Comparison of ENCODE assay signal across 20 cellular contexts in the genomic region with DNA sequence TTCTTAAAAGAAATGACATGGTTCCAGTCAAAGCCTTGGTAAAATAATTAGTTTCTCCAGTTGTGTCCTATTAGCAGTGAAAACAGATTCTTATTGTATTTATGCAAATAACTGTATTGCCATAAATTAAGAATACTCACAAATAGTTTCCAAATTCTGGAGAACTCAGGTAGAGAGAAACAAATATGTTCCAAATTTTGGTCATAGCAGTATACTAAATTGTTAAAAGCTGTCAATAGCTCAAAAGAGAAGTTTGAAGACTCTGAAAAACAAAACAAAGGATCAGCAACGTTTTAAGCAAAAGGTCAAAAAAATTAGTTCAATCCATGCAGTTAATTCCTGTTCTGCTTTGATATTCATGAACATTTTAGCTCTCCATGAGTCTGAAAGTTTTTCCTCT. TPM values are rescaled to one million over a fixed set of nuclear protein-coding genes. Genes with fewer than 3 reads are reported as not detected.
DNase-seq lines count a peak whose midpoint lies in the region; TF ChIP-seq lines count a peak whose summit lies in the region.
"Had no signal": no experiment of that assay in that cellular context is flagged by ENCODE, and none has a peak within 500 bp of the region (broad histone marks: within the 10 kb centered on the region; RNA-seq: fewer than 3 reads in every experiment).

No MANE protein-coding gene starts in this region.

- H3K4ac ChIP-seq in mesendoderm (ENCODE audit: low read depth, low read length): no peak overlapping the region

- H2BK5ac ChIP-seq in mesendoderm (ENCODE audit: low read length): no peak overlapping the region

- H3K36me3 ChIP-seq in HEK293 (ENCODE audit: control insufficient read depth in 2 of 2, insufficient read depth in 1 of 2, low read length in 2 of 2) (peaks cover 3 to 51% of the 10 kb centered on the region in 2 experiments), OCI-LY7 (ENCODE audit: insufficient read depth, low read length) (peaks cover 44% of the 10 kb centered on the region), endodermal cell (ENCODE audit: control insufficient read depth, insufficient read depth, low read length) (peaks cover 18% of the 10 kb centered on the region), mesendoderm (ENCODE audit: control insufficient read depth, insufficient read depth, low read length) (no peaks in the 10 kb centered on the region), SJCRH30 (peaks cover 29% of the 10 kb centered on the region)
- H3K36me3 ChIP-seq in CD8-positive, alpha-beta memory T cell (ENCODE audit: insufficient read depth, low read length): peaks cover 27% of the 10 kb centered on the region

- H3K27me3 Mint-ChIP-seq in endodermal cell (ENCODE audit: insufficient read depth) (no peaks in the 10 kb centered on the region), nephron progenitor cell (ENCODE audit: low read depth, poor library complexity) (no peaks in the 10 kb centered on the region)
- no peaks in the 10 kb centered on the region for H3K27me3 Mint-ChIP-seq in CD8-positive, alpha-beta memory T cell
- H3K27me3 Mint-ChIP-seq: B cell; CD4-positive, alpha-beta T cell had no signal

- BruUV-seq in OCI-LY7 (replicated peaks; lab: Mats Ljungman, UMichigan): no TSS peak

- no peak overlapping the region for H3K4me3 Mint-ChIP-seq in endodermal cell
- H3K4me3 Mint-ChIP-seq in CD8-positive, alpha-beta memory T cell: no peak overlapping the region
- H3K4me3 Mint-ChIP-seq in nephron progenitor cell: no peak overlapping the region
- H3K4me3 Mint-ChIP-seq: B cell; CD4-positive, alpha-beta T cell; CD8-positive, alpha-beta T cell had no signal

- H3K23ac ChIP-seq in mesendoderm (ENCODE audit: low read length): no peak overlapping the region

- no peak overlapping the region for H4K5ac ChIP-seq in mesendoderm (ENCODE audit: low read length)

- H3K4me1 ChIP-seq in HEK293 (ENCODE audit: control insufficient read depth, insufficient read depth, low read length) (no peaks in the 10 kb centered on the region), OCI-LY7 (ENCODE audit: insufficient read depth, low read length, poor library complexity, severe bottlenecking) (no peaks in the 10 kb centered on the region), endodermal cell (ENCODE audit: control insufficient read depth, insufficient read depth, low read length) (peaks cover 3% of the 10 kb centered on the region), mesendoderm (ENCODE audit: control insufficient read depth, low read depth, low read length) (peaks cover 4% of the 10 kb centered on the region), SJCRH30 (no peaks in the 10 kb centered on the region)
- no peaks in the 10 kb centered on the region for H3K4me1 ChIP-seq in CD8-positive, alpha-beta memory T cell (ENCODE audit: insufficient read depth, low read length)
- H3K4me1 ChIP-seq: A549 had no signal

- no peak overlapping the region for H3K9ac ChIP-seq in endodermal cell (ENCODE audit: extremely low read depth, low read length, poor library complexity, severe bottlenecking)
- no peak overlapping the region for H3K9ac ChIP-seq in mesendoderm (ENCODE audit: low read length)
- H3K9ac ChIP-seq: BLaER1 treated with 17β-estradiol and CSF1 and Interleukin-3, amounts not matched to agents 10 nM and 100 nM had no signal

- CTCF ChIA-PET in HEK293 (lab: Yijun Ruan, JAX) (interaction anchor here (0.5 to 1.2 kb wide), 2 partner anchors 12 to 96 kb away, joined by 3 to 5 read pairs; no protein-coding TSS in a partner anchor), OCI-LY7 (lab: Charles Lee; ENCODE audit: unreplicated experiment) (no interaction called here)
- CTCF ChIA-PET in CD8-positive, alpha-beta memory T cell (lab: Charles Lee): no interaction called here

- H4K8ac ChIP-seq in mesendoderm (ENCODE audit: low read depth, low read length): no peak overlapping the region

- intact Hi-C loops in OCI-LY7 (cut with micrococcal nuclease; ENCODE audit: unreplicated experiment): no loop called here

- no peak overlapping the region for H2BK15ac ChIP-seq in mesendoderm (replicated peaks; ENCODE audit: low read depth)

- H3K4me3 ChIP-seq in HEK293 (ENCODE audit: low read depth, low read length): no peak overlapping the region
- H3K4me3 ChIP-seq in OCI-LY7 (ENCODE audit: low read depth, low read length, poor library complexity, severe bottlenecking): no peak overlapping the region
- H3K4me3 ChIP-seq in endodermal cell (ENCODE audit: low read length): peak overlapping the region; percentile 51
- H3K4me3 ChIP-seq in mesendoderm (ENCODE audit: low read length): no peak overlapping the region
- H3K4me3 ChIP-seq in SJCRH30: no peak overlapping the region
- H3K4me3 ChIP-seq in CD8-positive, alpha-beta memory T cell (ENCODE audit: low read length): no peak overlapping the region
- H3K4me3 ChIP-seq: A549 had no signal

- POLR2A ChIA-PET in HEK293 (lab: Yijun Ruan, JAX): no interaction called here
- POLR2A ChIA-PET in OCI-LY7 (lab: Charles Lee): no interaction called here
- POLR2A ChIA-PET in CD8-positive, alpha-beta memory T cell (lab: Charles Lee): no interaction called here

- H3K27ac ChIP-seq in HEK293 (ENCODE audit: extremely low read depth, low read depth, low read length): no peak overlapping the region
- no peak overlapping the region for H3K27ac ChIP-seq in OCI-LY7 (ENCODE audit: low read depth, low read length, poor library complexity, severe bottlenecking)
- H3K27ac ChIP-seq in endodermal cell (ENCODE audit: low read depth, low read length): no peak overlapping the region
- no peak overlapping the region for H3K27ac ChIP-seq in mesendoderm (ENCODE audit: low read depth, low read length)
- no peak overlapping the region for H3K27ac ChIP-seq in SJCRH30
- no peak overlapping the region for H3K27ac ChIP-seq in CD8-positive, alpha-beta memory T cell (ENCODE audit: low read depth, low read length)
- H3K27ac ChIP-seq: 22Rv1; A549; BLaER1 treated with 17β-estradiol and CSF1 and Interleukin-3, amounts not matched to agents 10 nM and 100 nM; C4-2B had no signal

- TF ChIP-seq CTCF in HEK293 (tag by site-specific recombination; IDR thresholded peaks at IDR 0.05): no peak
- no peak for TF ChIP-seq CTCF in OCI-LY7 (conservative IDR thresholded peaks at IDR 0.05; ENCODE audit: low read length)
- no peak for TF ChIP-seq CTCF in endodermal cell (conservative IDR thresholded peaks at IDR 0.05)
- no peak for TF ChIP-seq CTCF in nephron progenitor cell (IDR thresholded peaks at IDR 0.05)

- no peak overlapping the region for H3K18ac ChIP-seq in mesendoderm (ENCODE audit: low read length)

- H3K9me3 Mint-ChIP-seq in endodermal cell (peaks cover 35% of the 10 kb centered on the region), nephron progenitor cell (peaks cover 46% of the 10 kb centered on the region)
- H3K9me3 Mint-ChIP-seq in CD8-positive, alpha-beta memory T cell: no peaks in the 10 kb centered on the region
- H3K9me3 Mint-ChIP-seq: CD4-positive, alpha-beta T cell; CD8-positive, alpha-beta T cell had no signal

- H2AK5ac ChIP-seq in mesendoderm (ENCODE audit: low read length): no peak overlapping the region

- H3K36me3 Mint-ChIP-seq in endodermal cell (ENCODE audit: low read depth) (peaks cover 34% of the 10 kb centered on the region), nephron progenitor cell (ENCODE audit: low read depth) (peaks cover 82% of the 10 kb centered on the region)
- peaks cover 24 to 81% (median 32%) of the 10 kb centered on the region in 3 donors for H3K36me3 Mint-ChIP-seq in CD8-positive, alpha-beta memory T cell

- H3K79me1 ChIP-seq in mesendoderm (ENCODE audit: low read length): no peaks in the 10 kb centered on the region

- H3K56ac ChIP-seq in mesendoderm (ENCODE audit: low read length): no peak overlapping the region

- H3K27me3 ChIP-seq in endodermal cell (ENCODE audit: control insufficient read depth, insufficient read depth, low read length, poor library complexity, severe bottlenecking): no peaks in the 10 kb centered on the region
- H3K27me3 ChIP-seq in mesendoderm (ENCODE audit: insufficient read depth, low read length, poor library complexity): no peaks in the 10 kb centered on the region
- H3K27me3 ChIP-seq in SJCRH30: no peaks in the 10 kb centered on the region
- no peaks in the 10 kb centered on the region for H3K27me3 ChIP-seq in CD8-positive, alpha-beta memory T cell (ENCODE audit: insufficient read depth, low read length, poor library complexity, severe bottlenecking)
- H3K27me3 ChIP-seq: BLaER1 treated with 17β-estradiol and CSF1 and Interleukin-3, amounts not matched to agents 10 nM and 100 nM had no signal

- no peaks in the 10 kb centered on the region for H4K20me1 ChIP-seq in OCI-LY7 (ENCODE audit: insufficient read depth, low read length)
- H4K20me1 ChIP-seq: BLaER1 treated with 17β-estradiol and CSF1 and Interleukin-3, amounts not matched to agents 10 nM and 100 nM had no signal

- no peaks in the 10 kb centered on the region for H3K9me2 ChIP-seq in OCI-LY7 (ENCODE audit: insufficient read depth, low read length)

- no peaks in the 10 kb centered on the region for H3K9me3 ChIP-seq in HEK293 (ENCODE audit: control insufficient read depth, insufficient read depth, low read depth, low read length)
- peaks cover 10% of the 10 kb centered on the region; the same call in 1 of the 2 replicates for H3K9me3 ChIP-seq in OCI-LY7 (ENCODE audit: low read length)
- H3K9me3 ChIP-seq in endodermal cell (ENCODE audit: control insufficient read depth, low read length): peaks cover 37% of the 10 kb centered on the region
- no peaks in the 10 kb centered on the region; the same call in 1 of the 2 replicates for H3K9me3 ChIP-seq in SJCRH30 (replicated peaks)
- H3K9me3 ChIP-seq in CD8-positive, alpha-beta memory T cell (ENCODE audit: low read length): no peaks in the 10 kb centered on the region
- H3K9me3 ChIP-seq: A549 had no signal

- no peak overlapping the region for H3K4me2 ChIP-seq in OCI-LY7 (ENCODE audit: low read length)
- no peak overlapping the region for H3K4me2 ChIP-seq in mesendoderm (ENCODE audit: low read length)
- H3K4me2 ChIP-seq: A549; BLaER1 treated with 17β-estradiol and CSF1 and Interleukin-3, amounts not matched to agents 10 nM and 100 nM had no signal

- H3K4me1 Mint-ChIP-seq in endodermal cell (peaks cover 29% of the 10 kb centered on the region), nephron progenitor cell (peaks cover 31% of the 10 kb centered on the region)
- H3K4me1 Mint-ChIP-seq in CD8-positive, alpha-beta memory T cell: no peaks in the 10 kb centered on the region
- H3K4me1 Mint-ChIP-seq: B cell had no signal

- no peak overlapping the region for H2AFZ ChIP-seq in OCI-LY7 (ENCODE audit: low read length)

- no peak overlapping the region for H2BK120ac ChIP-seq in mesendoderm (ENCODE audit: low read depth, low read length)

- H3K27ac Mint-ChIP-seq in endodermal cell: no peak overlapping the region
- H3K27ac Mint-ChIP-seq in CD8-positive, alpha-beta memory T cell: no peak overlapping the region
- no peak overlapping the region for H3K27ac Mint-ChIP-seq in nephron progenitor cell
- H3K27ac Mint-ChIP-seq: B cell; CD4-positive, alpha-beta T cell; CD8-positive, alpha-beta T cell had no signal

- DNase-seq in OCI-LY7 (ENCODE audit: low spot score) (peak; percentile 8), endodermal cell (no peak), mesendoderm (peak; percentile 31), SJCRH30 (no peak), nephron progenitor cell (no peak), superior temporal gyrus (ENCODE audit: extremely low spot score) (no peak)
- no peak for DNase-seq in CD8-positive, alpha-beta memory T cell
- DNase-seq: AML-193; CD4-positive, alpha-beta T cell; CD8-positive, alpha-beta T cell; COR-L47; DMS 273 treated with DMSO at 0.1 percent for 48 hours; DMS79 treated with DMSO at 0.1 percent for 48 hours; GF-D8 had no signal

- WGBS in endodermal cell (ENCODE audit: insufficient coverage in 1 of 2, insufficient read length in 1 of 2), 2 experiments: 81 to 92% methylated on average over 1 of the region's 1 CpG
- WGBS in mesendoderm (ENCODE audit: extremely low coverage, insufficient coverage, low lambda C conversion rate): no CpG with 5 or more reads among the region's 1 CpG

- H3K79me2 ChIP-seq in OCI-LY7 (ENCODE audit: insufficient read depth, low read depth, low read length) (no peaks in the 10 kb centered on the region), mesendoderm (ENCODE audit: control insufficient read depth, insufficient read depth, low read length) (no peaks in the 10 kb centered on the region)

RNA-seq across cellular contexts. Expression of a gene that starts 25.5 kb away (rescaled TPM):
- total RNA-seq in OCI-LY7 (2014; rRNA removed; shearing (Covaris generic)): 12.0 and 22.1 TPM in 2 replicates
- 18.5 and 21.8 TPM in 2 replicates for total RNA-seq in OCI-LY7 (2022)
- 10 to 100 TPM; 12.4 to 18.9 TPM for total RNA-seq in endodermal cell
- polyA plus RNA-seq in endodermal cell (2013, experiment 1 of 2): 19.1 TPM
- 19.3 TPM for polyA plus RNA-seq in endodermal cell (2013, experiment 2 of 2)
- polyA plus RNA-seq in mesendoderm (2013, experiment 1 of 2): 5.0 TPM
- 4.7 TPM for polyA plus RNA-seq in mesendoderm (2013, experiment 2 of 2)
- total RNA-seq in SJCRH30 (2014; rRNA removed; shearing (Covaris generic)): 17.2 and 19.3 TPM in 2 replicates
- 10 to 100 TPM; 13.6 to 14.4 TPM for total RNA-seq in CD8-positive, alpha-beta memory T cell
- 12.2 TPM for polyA plus RNA-seq in CD8-positive, alpha-beta memory T cell

RNA-seq across cellular contexts. Expression of a gene that starts 25.7 kb away (rescaled TPM):
- 5.9 and 14.1 TPM in 2 replicates for total RNA-seq in OCI-LY7 (2014; rRNA removed; shearing (Covaris generic))
- total RNA-seq in OCI-LY7 (2022): 19.2 and 19.9 TPM in 2 replicates
- total RNA-seq in endodermal cell: 10 to 100 TPM; 12.7 to 19.7 TPM
- polyA plus RNA-seq in endodermal cell (2013, experiment 1 of 2): 11.9 TPM
- polyA plus RNA-seq in endodermal cell (2013, experiment 2 of 2): 12.8 TPM
- polyA plus RNA-seq in mesendoderm (2013, experiment 1 of 2): 6.9 TPM
- polyA plus RNA-seq in mesendoderm (2013, experiment 2 of 2): 7.5 TPM
- 9.3 and 11.0 TPM in 2 replicates for total RNA-seq in SJCRH30 (2014; rRNA removed; shearing (Covaris generic))
- total RNA-seq in CD8-positive, alpha-beta memory T cell: 10 to 100 TPM; 33.4 to 36.0 TPM
- polyA plus RNA-seq in CD8-positive, alpha-beta memory T cell: 23.7 TPM

RNA-seq across cellular contexts. Expression of a gene that starts 30.1 kb away (rescaled TPM):
- 7.5 and 9.8 TPM in 2 replicates for total RNA-seq in OCI-LY7 (2014; rRNA removed; shearing (Covaris generic))
- total RNA-seq in OCI-LY7 (2022): 7.9 and 8.1 TPM in 2 replicates
- total RNA-seq in endodermal cell: 100 to 1,000 TPM; 104 to 119 TPM
- polyA plus RNA-seq in endodermal cell (2013, experiment 1 of 2): 30.9 TPM
- polyA plus RNA-seq in endodermal cell (2013, experiment 2 of 2): 30.1 TPM
- polyA plus RNA-seq in mesendoderm (2013, experiment 1 of 2): 110 TPM
- polyA plus RNA-seq in mesendoderm (2013, experiment 2 of 2): 113 TPM
- total RNA-seq in SJCRH30 (2014; rRNA removed; shearing (Covaris generic)): 0.43 and 1.1 TPM in 2 replicates
- 10 to 100 TPM; 22.3 to 22.8 TPM for total RNA-seq in CD8-positive, alpha-beta memory T cell
- 36.0 TPM for polyA plus RNA-seq in CD8-positive, alpha-beta memory T cell

RNA-seq across cellular contexts. Expression of a gene that starts 38.5 kb away (rescaled TPM):
- 0.35 and 0.82 TPM in 2 replicates for total RNA-seq in OCI-LY7 (2014; rRNA removed; shearing (Covaris generic))
- total RNA-seq in OCI-LY7 (2022) (2.6 and 3.5 TPM in 2 replicates), endodermal cell (1 to 10 TPM in 1 of 2 donors, under 1 TPM in 1; 0.68 to 1.1 TPM)
- 0.28 TPM for polyA plus RNA-seq in endodermal cell (2013, experiment 1 of 2)
- 0.70 TPM for polyA plus RNA-seq in endodermal cell (2013, experiment 2 of 2)
- 0.17 TPM for polyA plus RNA-seq in mesendoderm (2013, experiment 1 of 2)
- 0.11 TPM for polyA plus RNA-seq in mesendoderm (2013, experiment 2 of 2)
- total RNA-seq in SJCRH30 (2014; rRNA removed; shearing (Covaris generic)): 0.25 and 0.77 TPM in 2 replicates
- 1 to 10 TPM in 1 of 2 experiments, under 1 TPM in 1; 0.63 to 1.4 TPM for total RNA-seq in CD8-positive, alpha-beta memory T cell
- not detected for polyA plus RNA-seq in CD8-positive, alpha-beta memory T cell

RNA-seq across cellular contexts. Expression of a gene that starts 52.3 kb away (rescaled TPM):
- 74.4 and 78.6 TPM in 2 replicates for total RNA-seq in OCI-LY7 (2014; rRNA removed; shearing (Covaris generic))
- total RNA-seq in OCI-LY7 (2022): 76.9 and 86.6 TPM in 2 replicates
- total RNA-seq in endodermal cell: 10 to 100 TPM; 58.6 to 67.0 TPM
- polyA plus RNA-seq in endodermal cell (2013, experiment 1 of 2): 46.4 TPM
- 44.3 TPM for polyA plus RNA-seq in endodermal cell (2013, experiment 2 of 2)
- 40.7 TPM for polyA plus RNA-seq in mesendoderm (2013, experiment 1 of 2)
- 39.8 TPM for polyA plus RNA-seq in mesendoderm (2013, experiment 2 of 2)
- total RNA-seq in SJCRH30 (2014; rRNA removed; shearing (Covaris generic)): 73.5 and 80.3 TPM in 2 replicates
- total RNA-seq in CD8-positive, alpha-beta memory T cell: 10 to 100 TPM; 93.4 to 95.6 TPM
- polyA plus RNA-seq in CD8-positive, alpha-beta memory T cell: 55.9 TPM

Comparison
In these comparisons a context has a peak if more than half of its experiments do, and no peak if none do; other contexts are left out.
1. DNase-seq: peak in OCI-LY7 (single experiment) and mesendoderm (single experiment); none in endodermal cell (single experiment), SJCRH30 (0 of 2), CD8-positive, alpha-beta memory T cell (0 of 5), nephron progenitor cell (single experiment) and superior temporal gyrus (single experiment).
2. RNA of a gene that starts 30.1 kb away (total RNA-seq): 104 to 119 TPM in endodermal cell; 22.3 to 22.8 TPM in CD8-positive, alpha-beta memory T cell, 7.5 to 9.8 TPM in OCI-LY7 and 0.43 to 1.1 TPM in SJCRH30; every median in the first group is over 4 times any median in the second.